In genomic region chr17:8122391-8122922, GRCh38 we compare ENCODE assay signal across 7 cellular contexts. TPM values are rescaled to one million over a fixed set of nuclear protein-coding genes. Genes with fewer than 3 reads are reported as not detected.
A peak's percentile ranks its signal among the peaks of the same experiment; 100 is the strongest.
DNase-seq lines count a peak whose midpoint lies in the region; ATAC-seq and TF ChIP-seq lines count a peak whose summit lies in the region.

No MANE protein-coding gene starts in this region.

- H2AFZ ChIP-seq in neural cell (ENCODE audit: low read depth, low read length) = no peak overlapping the region

- H3K4me1 ChIP-seq in duodenal mucosa (ENCODE audit: control insufficient read depth in 1 of 2, insufficient read depth in 2 of 2, low read length in 2 of 2) = peaks cover 66 to 81% of the 10 kb centered on the region in 2 donors

- ATAC-seq in GM19397 (IDR thresholded peaks at IDR 0.05; ENCODE audit: unreplicated experiment) (no peak), GM19455 (IDR thresholded peaks at IDR 0.05; ENCODE audit: unreplicated experiment) (no peak)

- peak overlapping the region; percentile 87 for H3K4me2 ChIP-seq in neural cell (ENCODE audit: low read length)

- TF ChIP-seq EP300 in neural cell (conservative IDR thresholded peaks at IDR 0.05; ENCODE audit: poor library complexity, severe bottlenecking) = no peak

- H3K4me3 ChIP-seq in GM12875 (ENCODE audit: low read depth, low read length) (peak overlapping the region; percentile 59), duodenal mucosa (ENCODE audit: low read depth in 1 of 2, low read length in 2 of 2) (peak overlapping the region; percentile 66 to 67), neural cell (ENCODE audit: low read length) (peak overlapping the region; percentile 88)

- no peaks in the 10 kb centered on the region for H3K9me3 ChIP-seq in duodenal mucosa (ENCODE audit: control insufficient read depth in 1 of 2, low read length in 2 of 2)
- H3K9me3 ChIP-seq in neural cell (ENCODE audit: low read length) = no peaks in the 10 kb centered on the region

- no peak for DNase-seq in HUDEP-2 (lab: John Stamatoyannopoulos, UW; ENCODE audit: unreplicated experiment in 76 of 76)

- no peaks in the 10 kb centered on the region for H3K9me2 ChIP-seq in neural cell (ENCODE audit: insufficient read depth, low read length)

- no peak for TF ChIP-seq CTCF in GM12875 (IDR thresholded peaks at IDR 0.05; ENCODE audit: borderline replicate concordance, insufficient read depth, low read depth, low read length)
- no peak for TF ChIP-seq CTCF in neural cell (IDR thresholded peaks at IDR 0.05; ENCODE audit: poor library complexity, severe bottlenecking)

- H3K9ac ChIP-seq in duodenal mucosa (ENCODE audit: low read depth in 1 of 2, low read length in 2 of 2) (peak overlapping the region; percentile 19 to 38), neural cell (ENCODE audit: low read length) (peak overlapping the region; percentile 61)

- no peaks in the 10 kb centered on the region for H3K36me3 ChIP-seq in duodenal mucosa (ENCODE audit: control insufficient read depth in 1 of 2, insufficient read depth in 2 of 2, low read length in 2 of 2)
- no peaks in the 10 kb centered on the region for H3K36me3 ChIP-seq in neural cell (ENCODE audit: insufficient read depth, low read length)

- H3K27ac ChIP-seq in duodenal mucosa (ENCODE audit: low read depth, low read length) (no peak overlapping the region), neural cell (ENCODE audit: low read length) (no peak overlapping the region)

- H3K27me3 ChIP-seq in duodenal mucosa (ENCODE audit: control insufficient read depth in 1 of 2, insufficient read depth in 2 of 2, low read length in 2 of 2) = peaks cover 39 to 42% of the 10 kb centered on the region in 2 donors
- H3K27me3 ChIP-seq in neural cell (ENCODE audit: insufficient read depth, low read depth, low read length) = peaks cover 48% of the 10 kb centered on the region

- TF ChIP-seq RAD21 in neural cell (conservative IDR thresholded peaks at IDR 0.05) = no peak

- peaks cover 12% of the 10 kb centered on the region for H3F3A ChIP-seq in neural cell (ENCODE audit: insufficient read depth, low read length, poor library complexity, severe bottlenecking)

- no peaks in the 10 kb centered on the region for H3K79me2 ChIP-seq in neural cell (replicated peaks; ENCODE audit: insufficient read depth, low read length)

- H4K20me1 ChIP-seq in neural cell (ENCODE audit: insufficient read depth) = peaks cover 6% of the 10 kb centered on the region

TF ChIP-seq in PFSK-1, 5 proteins besides CTCF, POLR2A, EP300 and RAD21:
- peak; percentile 48; the same call in 1 of the 2 replicates for TF ChIP-seq SIN3A (IDR thresholded peaks at IDR 0.05; ENCODE audit: borderline replicate concordance, insufficient read depth, low read length)
- no peak for TF ChIP-seq POLR2AphosphoS5 (IDR thresholded peaks at IDR 0.05; ENCODE audit: low read depth, low read length)

TF ChIP-seq in neural cell, 6 proteins besides CTCF, POLR2A, EP300 and RAD21:
- TF ChIP-seq EZH2 (IDR thresholded peaks at IDR 0.05; ENCODE audit: borderline replicate concordance, insufficient read depth, low read length, poor library complexity, severe bottlenecking) (no peak), POLR2AphosphoS5 (IDR thresholded peaks at IDR 0.05) (peak; percentile 17)

RNA-seq across cellular contexts. Expression of gene HES7, which starts 1.4 kb away (rescaled TPM):
- 26.6 TPM for polyA plus RNA-seq in PFSK-1 (2012; ENCODE audit: insufficient read length, low read depth)
- 7.3 and 15.3 TPM in 2 replicates for polyA plus RNA-seq in neural cell
- 2.4 TPM in 1 of 2 replicates, not detected in the other for polyA minus RNA-seq in neural cell

RNA-seq across cellular contexts. Expression of gene ALOXE3, which starts 4.1 kb away (rescaled TPM):
- 0.93 TPM for polyA plus RNA-seq in PFSK-1 (2012; ENCODE audit: insufficient read length, low read depth)
- polyA plus RNA-seq in neural cell = 0.77 and 1.6 TPM in 2 replicates
- polyA minus RNA-seq in neural cell = 0.73 and 0.81 TPM in 2 replicates

RNA-seq across cellular contexts. Expression of gene PER1, which starts 29.7 kb away (rescaled TPM):
- polyA plus RNA-seq in PFSK-1 (2012; ENCODE audit: insufficient read length, low read depth) = 90.4 TPM
- polyA plus RNA-seq in neural cell = 1.9 and 2.0 TPM in 2 replicates
- polyA minus RNA-seq in neural cell = 16.8 and 20.2 TPM in 2 replicates

RNA-seq across cellular contexts. Expression of gene ALOX12B, which starts 34.9 kb away (rescaled TPM):
- 0.72 TPM for polyA plus RNA-seq in PFSK-1 (2012; ENCODE audit: insufficient read length, low read depth)
- polyA plus RNA-seq in neural cell = 0.31 and 0.34 TPM in 2 replicates
- polyA minus RNA-seq in neural cell = 0.73 TPM in 1 of 2 replicates, not detected in the other

RNA-seq across cellular contexts. Expression of gene VAMP2, which starts 40.3 kb away (rescaled TPM):
- polyA plus RNA-seq in PFSK-1 (2012; ENCODE audit: insufficient read length, low read depth) = 31.6 TPM
- 91.6 and 98.3 TPM in 2 replicates for polyA plus RNA-seq in neural cell
- 80.3 and 88.3 TPM in 2 replicates for polyA minus RNA-seq in neural cell
